ENCODE assay signal across 22 cellular contexts in genomic region chr18:77017355-77017754, GRCh38.
A peak's percentile ranks its signal among the peaks of the same experiment; 100 is the strongest.
DNase-seq lines count a peak whose midpoint lies in the region; ATAC-seq and TF ChIP-seq lines count a peak whose summit lies in the region.
"Had no signal": no experiment of that assay in that cellular context is flagged by ENCODE, and none has a peak within 500 bp of the region (broad histone marks: within the 10 kb centered on the region; RNA-seq: fewer than 3 reads in every experiment).

No MANE protein-coding gene starts in this region.

- H3K27ac ChIP-seq in layer of hippocampus (ENCODE audit: low read depth, low read length): peak overlapping the region; percentile 97
- peak overlapping the region; percentile 98 for H3K27ac ChIP-seq in substantia nigra (ENCODE audit: low read depth, low read length, poor library complexity, severe bottlenecking)
- no peak overlapping the region for H3K27ac ChIP-seq in coronary artery
- H3K27ac ChIP-seq: C4-2B, SJSA1 had no signal

- no peaks in the 10 kb centered on the region for H3K27me3 Mint-ChIP-seq in central memory CD8-positive, alpha-beta T cell
- H3K27me3 Mint-ChIP-seq: B cell had no signal

- H3K36me3 Mint-ChIP-seq in central memory CD8-positive, alpha-beta T cell (ENCODE audit: insufficient read depth): peaks cover 60% of the 10 kb centered on the region

- H3K27ac Mint-ChIP-seq in central memory CD8-positive, alpha-beta T cell (ENCODE audit: low read depth): peak overlapping the region; percentile 86

- no peak for TF ChIP-seq CTCF in coronary artery (IDR thresholded peaks at IDR 0.05)

- ATAC-seq in central memory CD8-positive, alpha-beta T cell (replicated peaks; ENCODE audit: extremely low read depth, poor library complexity, severe bottlenecking): no peak
- ATAC-seq: CD8-positive, alpha-beta T cell; HCT116 had no signal

- no peak overlapping the region for H3K4me3 Mint-ChIP-seq in central memory CD8-positive, alpha-beta T cell
- H3K4me3 Mint-ChIP-seq: B cell; CD8-positive, alpha-beta T cell had no signal

- no peaks in the 10 kb centered on the region for H3K27me3 ChIP-seq in layer of hippocampus (ENCODE audit: control insufficient read depth, insufficient read depth, low read length)

- no peaks in the 10 kb centered on the region for H3K9me3 Mint-ChIP-seq in central memory CD8-positive, alpha-beta T cell
- H3K9me3 Mint-ChIP-seq: CD8-positive, alpha-beta T cell had no signal

- peaks cover 67% of the 10 kb centered on the region for H3K4me1 Mint-ChIP-seq in central memory CD8-positive, alpha-beta T cell

- no peak overlapping the region for H3K4me3 ChIP-seq in coronary artery
- H3K4me3 ChIP-seq: SJSA1 had no signal

- no peak for DNase-seq in central memory CD8-positive, alpha-beta T cell (ENCODE audit: low spot score in 2 of 2)
- peak in 2 of 49 donors; percentile 68 to 83 for DNase-seq in substantia nigra (lab: John Stamatoyannopoulos, UW)
- no peak for DNase-seq in DMS 273 treated with DMSO at 0.1 percent for 48 hours (lab: John Stamatoyannopoulos, UW)
- no peak for DNase-seq in NCI-H524 treated with DMSO at 0.1 percent for 48 hours (lab: John Stamatoyannopoulos, UW)
- DNase-seq in coronary artery (ENCODE audit: low spot score): no peak
- no peak for DNase-seq in Ammon's horn (ENCODE audit: low spot score)
- DNase-seq: CD8-positive, alpha-beta T cell; DMS153; DND-41; NCI-H1092; NCI-H1417 treated with DMSO at 0.1 percent for 48 hours; NCI-H1694 treated with DMSO at 0.1 percent for 48 hours; NCI-H2081; NCI-H2227 treated with DMSO at 0.1 percent for 48 hours; NCI-H69; Right ventricle myocardium superior; RPMI8226 had no signal

Comparison
In these comparisons a context has a peak if more than half of its experiments do, and no peak if none do; other contexts are left out.
1. H3K27ac ChIP-seq: peak in layer of hippocampus (single experiment) and substantia nigra (single experiment); none in coronary artery (0 of 2).